ENCODE assay signal across 8 cellular contexts in the genomic region with DNA sequence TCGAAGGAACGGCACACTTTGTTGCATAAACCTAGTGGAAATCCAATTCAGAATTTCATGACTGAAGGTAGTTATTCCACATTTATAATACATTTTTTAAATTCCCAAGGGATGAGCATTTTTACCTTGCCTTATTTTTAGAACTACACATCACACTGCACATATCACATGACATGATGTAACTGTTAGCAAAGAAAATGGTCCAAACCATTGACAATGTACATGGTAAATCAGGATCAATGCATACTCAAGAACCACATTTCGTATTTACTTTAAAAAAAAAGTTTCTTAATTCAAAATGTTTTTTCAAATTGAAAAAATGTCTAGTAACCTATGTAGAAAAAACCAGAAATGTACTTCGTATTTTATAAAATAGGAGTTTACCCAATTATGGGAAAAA. TPM values are rescaled to one million over a fixed set of nuclear protein-coding genes. Genes with fewer than 3 reads are reported as not detected.
DNase-seq lines count a peak whose midpoint lies in the region; ATAC-seq and TF ChIP-seq lines count a peak whose summit lies in the region.

No MANE protein-coding gene starts in this region.

- H3K4me1 ChIP-seq in DOHH2 (ENCODE audit: control insufficient read depth, low read length) = peaks cover 65% of the 10 kb centered on the region
- peaks cover 34% of the 10 kb centered on the region for H3K4me1 ChIP-seq in PC-9 (replicated peaks; ENCODE audit: insufficient read depth)
- peaks cover 35% of the 10 kb centered on the region for H3K4me1 ChIP-seq in endocrine pancreas (ENCODE audit: control insufficient read depth, insufficient read depth, low read length)
- H3K4me1 ChIP-seq in neutrophil (ENCODE audit: control insufficient read depth in 1 of 2, insufficient read depth in 1 of 2, low read depth in 1 of 2, low read length in 1 of 2) = peaks cover 44 to 55% of the 10 kb centered on the region in 2 experiments

- H3K4me2 ChIP-seq in DOHH2 (ENCODE audit: low read length) (peak overlapping the region; percentile 72), PC-9 (peak overlapping the region; percentile 88)

- CTCF ChIA-PET in PC-9 (lab: Charles Lee) = no interaction called here

- no TSS peak for BruUV-seq in PC-9 (replicated peaks; lab: Mats Ljungman, UMichigan)

- H4K20me1 ChIP-seq in DOHH2 (ENCODE audit: control insufficient read depth, insufficient read depth, low read depth, low read length) = peaks cover 53% of the 10 kb centered on the region
- peaks cover 58% of the 10 kb centered on the region for H4K20me1 ChIP-seq in PC-9 (ENCODE audit: insufficient read depth)

- no peak for ATAC-seq in GM21717 (IDR thresholded peaks at IDR 0.05; ENCODE audit: unreplicated experiment)
- ATAC-seq in GM19023 (IDR thresholded peaks at IDR 0.05; ENCODE audit: unreplicated experiment) = no peak

- no peak overlapping the region for H2AFZ ChIP-seq in PC-9

- H3K9ac ChIP-seq in endocrine pancreas (ENCODE audit: control insufficient read depth, insufficient read depth, low read length) = no peak overlapping the region

- TF ChIP-seq CTCF in DOHH2 (IDR thresholded peaks at IDR 0.05; ENCODE audit: low read depth, low read length, poor library complexity, severe bottlenecking) = no peak
- no peak for TF ChIP-seq CTCF in PC-9 (conservative IDR thresholded peaks at IDR 0.05)
- TF ChIP-seq CTCF in neutrophil (IDR thresholded peaks at IDR 0.05) = no peak

- intact Hi-C loops in PC-9 (cut with micrococcal nuclease; ENCODE audit: unreplicated experiment) = loop anchor here (5.0 kb wide), 3 partner anchors 128 to 188 kb away; no protein-coding TSS in a partner anchor

- H3K36me3 ChIP-seq in DOHH2 (ENCODE audit: control insufficient read depth, low read length) = peaks cover 51% of the 10 kb centered on the region
- H3K36me3 ChIP-seq in PC-9 (ENCODE audit: low read depth) = 0 out of 2 replicates have a peak, but pooled peaks cover 5% of the 10 kb centered on the region
- no peaks in the 10 kb centered on the region for H3K36me3 ChIP-seq in endocrine pancreas (ENCODE audit: control insufficient read depth, insufficient read depth, low read length)
- no peaks in the 10 kb centered on the region for H3K36me3 ChIP-seq in neutrophil

- H3K27me3 ChIP-seq in DOHH2 (ENCODE audit: control insufficient read depth, low read length) (no peaks in the 10 kb centered on the region), PC-9 (ENCODE audit: insufficient read depth, low read depth) (no peaks in the 10 kb centered on the region), endocrine pancreas (ENCODE audit: control insufficient read depth, insufficient read depth, low read length) (no peaks in the 10 kb centered on the region), neutrophil (no peaks in the 10 kb centered on the region)

- peaks cover 34% of the 10 kb centered on the region for H3F3A ChIP-seq in DOHH2 (ENCODE audit: control insufficient read depth, insufficient read depth)
- peaks cover 23% of the 10 kb centered on the region for H3F3A ChIP-seq in PC-9 (ENCODE audit: insufficient read depth, low read depth)

- H3K9me3 ChIP-seq in DOHH2 (ENCODE audit: control insufficient read depth, insufficient read depth, low read length) = no peaks in the 10 kb centered on the region
- H3K9me3 ChIP-seq in PC-9 (ENCODE audit: insufficient read depth, low read depth) = no peaks in the 10 kb centered on the region
- H3K9me3 ChIP-seq in endocrine pancreas (ENCODE audit: control insufficient read depth, low read length) = no peaks in the 10 kb centered on the region
- H3K9me3 ChIP-seq in neutrophil = no peaks in the 10 kb centered on the region

- H3K4me3 ChIP-seq in DOHH2 (ENCODE audit: low read length) (peak overlapping the region; percentile 78), PC-9 (peak overlapping the region; percentile 98), endocrine pancreas (ENCODE audit: control insufficient read depth, insufficient read depth, low read length) (peak overlapping the region; percentile 98), neutrophil (ENCODE audit: low read depth in 1 of 2, low read length in 1 of 2) (peak overlapping the region; percentile 96 to 98)

- H3K79me2 ChIP-seq in DOHH2 (ENCODE audit: control insufficient read depth, low read length) (peaks cover 92% of the 10 kb centered on the region), PC-9 (ENCODE audit: low read depth) (peaks cover 86% of the 10 kb centered on the region)

- POLR2A ChIA-PET in PC-9 (lab: Charles Lee; ENCODE audit: unreplicated experiment) = no interaction called here

- no peak overlapping the region for H3K27ac ChIP-seq in DOHH2 (ENCODE audit: low read depth, low read length)
- H3K27ac ChIP-seq in PC-9 = peak overlapping the region; percentile 81
- peak overlapping the region; percentile 97 for H3K27ac ChIP-seq in neutrophil

- DNase-seq in PC-9 (no peak), NCI-H774 (lab: John Stamatoyannopoulos, UW) (no peak), amniotic stem cell (lab: John Stamatoyannopoulos, UW) (no peak)

- H3K9me2 ChIP-seq in DOHH2 (replicated peaks; ENCODE audit: control insufficient read depth, low read length) (no peaks in the 10 kb centered on the region), PC-9 (ENCODE audit: insufficient read depth) (no peaks in the 10 kb centered on the region)

RNA-seq across cellular contexts. Expression of a gene that starts 2.5 kb away (rescaled TPM):
- 42.6 and 52.5 TPM in 2 replicates for total RNA-seq in PC-9 (2021)
